1 cellular context compared by ENCODE assay signal in the genomic region with DNA sequence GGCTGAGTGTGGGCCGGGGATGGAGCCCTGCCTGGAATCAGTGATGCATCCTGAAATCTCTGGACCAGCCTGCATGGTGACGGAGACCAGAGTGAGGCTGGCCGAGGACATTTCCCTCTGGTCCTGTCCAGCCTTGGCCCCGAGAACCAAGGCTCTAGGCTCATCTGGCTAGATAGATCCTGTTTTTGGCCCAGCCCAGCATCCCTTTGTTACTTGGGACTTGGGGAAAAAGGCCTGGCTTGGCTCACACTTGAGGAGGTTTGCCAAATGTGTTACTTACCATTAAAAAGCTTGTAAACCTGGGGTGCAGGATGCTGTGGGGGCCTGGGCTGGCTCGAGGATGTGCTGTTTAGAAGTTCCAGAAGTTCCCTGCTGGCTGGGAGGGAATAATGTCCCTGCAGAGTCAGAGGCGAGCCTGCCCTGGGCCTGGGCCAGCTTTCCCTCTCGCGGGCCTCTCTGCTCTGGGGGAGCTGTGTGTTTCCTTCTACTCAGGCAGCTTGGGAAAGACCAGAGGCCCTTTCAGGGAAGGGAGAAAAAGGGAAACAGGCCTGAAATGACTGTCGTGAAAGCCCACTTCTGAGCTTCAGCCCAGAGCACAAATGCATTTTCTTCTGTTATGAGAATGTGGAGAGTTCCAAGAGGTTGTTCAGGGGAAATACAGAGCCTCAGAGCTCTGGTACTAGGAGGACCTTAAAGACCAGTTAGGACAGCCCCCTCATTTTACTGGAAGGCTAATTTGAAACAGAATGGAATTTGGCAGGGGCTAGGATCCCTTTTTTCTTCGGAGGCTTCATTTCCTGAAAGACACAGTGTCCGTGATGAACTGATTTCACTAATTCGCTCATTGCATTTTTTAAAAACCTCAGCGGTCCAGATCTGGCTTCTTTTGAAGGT.
TF ChIP-seq lines count a peak whose summit lies in the region.

No MANE protein-coding gene starts in this region.

TF ChIP-seq in SK-N-SH, 30 proteins besides CTCF, POLR2A, EP300 and RAD21 (continued from another document):
- TF ChIP-seq, protein P1, sequence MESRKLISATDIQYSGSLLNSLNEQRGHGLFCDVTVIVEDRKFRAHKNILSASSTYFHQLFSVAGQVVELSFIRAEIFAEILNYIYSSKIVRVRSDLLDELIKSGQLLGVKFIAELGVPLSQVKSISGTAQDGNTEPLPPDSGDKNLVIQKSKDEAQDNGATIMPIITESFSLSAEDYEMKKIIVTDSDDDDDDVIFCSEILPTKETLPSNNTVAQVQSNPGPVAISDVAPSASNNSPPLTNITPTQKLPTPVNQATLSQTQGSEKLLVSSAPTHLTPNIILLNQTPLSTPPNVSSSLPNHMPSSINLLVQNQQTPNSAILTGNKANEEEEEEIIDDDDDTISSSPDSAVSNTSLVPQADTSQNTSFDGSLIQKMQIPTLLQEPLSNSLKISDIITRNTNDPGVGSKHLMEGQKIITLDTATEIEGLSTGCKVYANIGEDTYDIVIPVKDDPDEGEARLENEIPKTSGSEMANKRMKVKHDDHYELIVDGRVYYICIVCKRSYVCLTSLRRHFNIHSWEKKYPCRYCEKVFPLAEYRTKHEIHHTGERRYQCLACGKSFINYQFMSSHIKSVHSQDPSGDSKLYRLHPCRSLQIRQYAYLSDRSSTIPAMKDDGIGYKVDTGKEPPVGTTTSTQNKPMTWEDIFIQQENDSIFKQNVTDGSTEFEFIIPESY (IDR thresholded peaks at IDR 0.05; ENCODE audit: borderline replicate concordance, low read depth): no peak
- TF ChIP-seq SMC3 (IDR thresholded peaks at IDR 0.05; ENCODE audit: low read depth, low read length): no peak
- TF ChIP-seq, protein P2, sequence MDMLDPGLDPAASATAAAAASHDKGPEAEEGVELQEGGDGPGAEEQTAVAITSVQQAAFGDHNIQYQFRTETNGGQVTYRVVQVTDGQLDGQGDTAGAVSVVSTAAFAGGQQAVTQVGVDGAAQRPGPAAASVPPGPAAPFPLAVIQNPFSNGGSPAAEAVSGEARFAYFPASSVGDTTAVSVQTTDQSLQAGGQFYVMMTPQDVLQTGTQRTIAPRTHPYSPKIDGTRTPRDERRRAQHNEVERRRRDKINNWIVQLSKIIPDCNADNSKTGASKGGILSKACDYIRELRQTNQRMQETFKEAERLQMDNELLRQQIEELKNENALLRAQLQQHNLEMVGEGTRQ (IDR thresholded peaks at IDR 0.05; ENCODE audit: borderline replicate concordance, low read depth, low read length): no peak
- TF ChIP-seq, protein P3, sequence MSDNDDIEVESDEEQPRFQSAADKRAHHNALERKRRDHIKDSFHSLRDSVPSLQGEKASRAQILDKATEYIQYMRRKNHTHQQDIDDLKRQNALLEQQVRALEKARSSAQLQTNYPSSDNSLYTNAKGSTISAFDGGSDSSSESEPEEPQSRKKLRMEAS (IDR thresholded peaks at IDR 0.05; ENCODE audit: low read depth): no peak
- TF ChIP-seq, protein P4, sequence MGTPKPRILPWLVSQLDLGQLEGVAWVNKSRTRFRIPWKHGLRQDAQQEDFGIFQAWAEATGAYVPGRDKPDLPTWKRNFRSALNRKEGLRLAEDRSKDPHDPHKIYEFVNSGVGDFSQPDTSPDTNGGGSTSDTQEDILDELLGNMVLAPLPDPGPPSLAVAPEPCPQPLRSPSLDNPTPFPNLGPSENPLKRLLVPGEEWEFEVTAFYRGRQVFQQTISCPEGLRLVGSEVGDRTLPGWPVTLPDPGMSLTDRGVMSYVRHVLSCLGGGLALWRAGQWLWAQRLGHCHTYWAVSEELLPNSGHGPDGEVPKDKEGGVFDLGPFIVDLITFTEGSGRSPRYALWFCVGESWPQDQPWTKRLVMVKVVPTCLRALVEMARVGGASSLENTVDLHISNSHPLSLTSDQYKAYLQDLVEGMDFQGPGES (IDR thresholded peaks at IDR 0.05; ENCODE audit: low read depth, low read length): no peak
- TF ChIP-seq, protein P5, sequence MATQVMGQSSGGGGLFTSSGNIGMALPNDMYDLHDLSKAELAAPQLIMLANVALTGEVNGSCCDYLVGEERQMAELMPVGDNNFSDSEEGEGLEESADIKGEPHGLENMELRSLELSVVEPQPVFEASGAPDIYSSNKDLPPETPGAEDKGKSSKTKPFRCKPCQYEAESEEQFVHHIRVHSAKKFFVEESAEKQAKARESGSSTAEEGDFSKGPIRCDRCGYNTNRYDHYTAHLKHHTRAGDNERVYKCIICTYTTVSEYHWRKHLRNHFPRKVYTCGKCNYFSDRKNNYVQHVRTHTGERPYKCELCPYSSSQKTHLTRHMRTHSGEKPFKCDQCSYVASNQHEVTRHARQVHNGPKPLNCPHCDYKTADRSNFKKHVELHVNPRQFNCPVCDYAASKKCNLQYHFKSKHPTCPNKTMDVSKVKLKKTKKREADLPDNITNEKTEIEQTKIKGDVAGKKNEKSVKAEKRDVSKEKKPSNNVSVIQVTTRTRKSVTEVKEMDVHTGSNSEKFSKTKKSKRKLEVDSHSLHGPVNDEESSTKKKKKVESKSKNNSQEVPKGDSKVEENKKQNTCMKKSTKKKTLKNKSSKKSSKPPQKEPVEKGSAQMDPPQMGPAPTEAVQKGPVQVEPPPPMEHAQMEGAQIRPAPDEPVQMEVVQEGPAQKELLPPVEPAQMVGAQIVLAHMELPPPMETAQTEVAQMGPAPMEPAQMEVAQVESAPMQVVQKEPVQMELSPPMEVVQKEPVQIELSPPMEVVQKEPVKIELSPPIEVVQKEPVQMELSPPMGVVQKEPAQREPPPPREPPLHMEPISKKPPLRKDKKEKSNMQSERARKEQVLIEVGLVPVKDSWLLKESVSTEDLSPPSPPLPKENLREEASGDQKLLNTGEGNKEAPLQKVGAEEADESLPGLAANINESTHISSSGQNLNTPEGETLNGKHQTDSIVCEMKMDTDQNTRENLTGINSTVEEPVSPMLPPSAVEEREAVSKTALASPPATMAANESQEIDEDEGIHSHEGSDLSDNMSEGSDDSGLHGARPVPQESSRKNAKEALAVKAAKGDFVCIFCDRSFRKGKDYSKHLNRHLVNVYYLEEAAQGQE (IDR thresholded peaks at IDR 0.05; ENCODE audit: low read depth, low read length): no peak
- peak; percentile 47; the same call in 1 of the 2 replicates for TF ChIP-seq RXRA (IDR thresholded peaks at IDR 0.05; ENCODE audit: borderline replicate concordance, low read depth)
- no peak for TF ChIP-seq FOXJ3 (CRISPR knock-in tag; IDR thresholded peaks at IDR 0.05)
